ENCODE assay signal across 8 cellular contexts in genomic region chr16:53053967-53054669, GRCh38. TPM values are rescaled to one million over a fixed set of nuclear protein-coding genes. Genes with fewer than 3 reads are reported as not detected.
A peak's percentile ranks its signal among the peaks of the same experiment; 100 is the strongest.
DNase-seq lines count a peak whose midpoint lies in the region; TF ChIP-seq lines count a peak whose summit lies in the region.

No MANE protein-coding gene starts in this region.

- peak overlapping the region; percentile 72 for H4K8ac ChIP-seq in trophoblast cell (ENCODE audit: low read depth, low read length)

- H3K36me3 Mint-ChIP-seq in Calu3 (ENCODE audit: insufficient read depth, unreplicated experiment), result peaks cover 32% of the 10 kb centered on the region

- H3K14ac ChIP-seq in trophoblast cell (ENCODE audit: low read length), result peak overlapping the region; percentile 57

- CTCF ChIA-PET in Calu3 (lab: Charles Lee), result interaction anchor here (0.6 to 2.9 kb wide), 10 partner anchors 10 to 229 kb away, joined by 3 to 20 read pairs (median 4); no protein-coding TSS in a partner anchor

- peak overlapping the region; percentile 88 for H2BK12ac ChIP-seq in trophoblast cell (ENCODE audit: low read length)

- peak overlapping the region; percentile 70 for H3K4me2 ChIP-seq in trophoblast cell (ENCODE audit: low read length)

- H3K4me3 ChIP-seq in HUES48 (ENCODE audit: low read depth, low read length), result 0 out of 2 replicates have a peak overlapping the region, but pooled peaks have one; percentile 68
- peak overlapping the region; percentile 74 for H3K4me3 ChIP-seq in WI38 (ENCODE audit: low read depth, low read length)
- H3K4me3 ChIP-seq in fibroblast of villous mesenchyme (ENCODE audit: low read depth, low read length), result peak overlapping the region; percentile 61
- H3K4me3 ChIP-seq in trophoblast cell (ENCODE audit: low read depth, low read length), result no peak overlapping the region

- H3K9me3 ChIP-seq in HUES48 (ENCODE audit: control insufficient read depth, insufficient read depth, low read length), result no peaks in the 10 kb centered on the region
- no peaks in the 10 kb centered on the region for H3K9me3 ChIP-seq in trophoblast cell (ENCODE audit: insufficient read depth, low read depth, low read length)

- no peak for TF ChIP-seq CTCF in Calu3 (IDR thresholded peaks at IDR 0.05; ENCODE audit: unreplicated experiment)
- TF ChIP-seq CTCF in GM20000 (IDR thresholded peaks at IDR 0.05; ENCODE audit: extremely low read depth, missing control alignments), result no peak
- no peak for TF ChIP-seq CTCF in WI38 (IDR thresholded peaks at IDR 0.05; ENCODE audit: low read depth, low read length)
- no peak for TF ChIP-seq CTCF in fibroblast of villous mesenchyme (IDR thresholded peaks at IDR 0.05; ENCODE audit: insufficient read depth, low read depth, low read length)

- H3K27ac ChIP-seq in HUES48 (ENCODE audit: low read depth, low read length) (peak overlapping the region; percentile 49), trophoblast cell (ENCODE audit: low read depth, low read length) (no peak overlapping the region)

- H3K4me1 Mint-ChIP-seq in Calu3 (ENCODE audit: low read depth, unreplicated experiment), result peaks cover 29% of the 10 kb centered on the region

- no peaks in the 10 kb centered on the region for H3K27me3 Mint-ChIP-seq in Calu3 (ENCODE audit: unreplicated experiment)

- TSS peak; percentile 84 for BruUV-seq in Calu3 (replicated peaks; lab: Mats Ljungman, UMichigan)

- H3K36me3 ChIP-seq in HUES48 (ENCODE audit: control insufficient read depth, insufficient read depth, low read length) (no peaks in the 10 kb centered on the region), trophoblast cell (ENCODE audit: control insufficient read depth in 1 of 2, insufficient read depth in 2 of 2, low read length in 2 of 2) (no peaks in the 10 kb centered on the region)

- H3K27ac Mint-ChIP-seq in Calu3 (ENCODE audit: unreplicated experiment), result peak overlapping the region; percentile 93

- H2BK120ac ChIP-seq in trophoblast cell (ENCODE audit: insufficient read depth, low read length, poor library complexity), result peak overlapping the region; percentile 1

- intact Hi-C loops in Calu3 (cut with micrococcal nuclease; ENCODE audit: unreplicated experiment), result loop anchor here (2.0 to 5.0 kb wide), 3 partner anchors 45 to 448 kb away; partner anchors contain the start of gene AKTIP

- no peaks in the 10 kb centered on the region for H3K27me3 ChIP-seq in HUES48 (ENCODE audit: control insufficient read depth, insufficient read depth, low read length)
- H3K27me3 ChIP-seq in trophoblast cell (ENCODE audit: insufficient read depth, low read length), result no peaks in the 10 kb centered on the region

- H3K4ac ChIP-seq in trophoblast cell (ENCODE audit: low read depth, low read length), result peak overlapping the region; percentile 4

- H3K18ac ChIP-seq in trophoblast cell (ENCODE audit: low read length), result peak overlapping the region; percentile 5

- H3K9ac ChIP-seq in HUES48 (ENCODE audit: low read depth, low read length) (peak overlapping the region; percentile 27; the same call in 1 of the 2 replicates), trophoblast cell (ENCODE audit: low read length) (peak overlapping the region; percentile 30)

- H2AK5ac ChIP-seq in trophoblast cell (ENCODE audit: low read length), result no peak overlapping the region

- H4K91ac ChIP-seq in trophoblast cell (ENCODE audit: low read depth, low read length), result peak overlapping the region; percentile 60

- peak overlapping the region; percentile 5 for H2BK5ac ChIP-seq in trophoblast cell (ENCODE audit: low read depth, low read length, poor library complexity)

- H3K79me2 ChIP-seq in trophoblast cell (ENCODE audit: control insufficient read depth, insufficient read depth, low read length, poor library complexity), result peaks cover 5% of the 10 kb centered on the region

- peak overlapping the region; percentile 89 for H3K4me3 Mint-ChIP-seq in Calu3 (ENCODE audit: low read depth, unreplicated experiment)

- H3K4me1 ChIP-seq in HUES48 (ENCODE audit: control insufficient read depth, insufficient read depth, low read length) (peaks cover 22% of the 10 kb centered on the region), trophoblast cell (ENCODE audit: control insufficient read depth in 1 of 2, insufficient read depth in 2 of 2, low read length in 2 of 2) (peaks cover 4 to 12% of the 10 kb centered on the region in 2 experiments)

- peak overlapping the region; percentile 27 for H2AFZ ChIP-seq in trophoblast cell (ENCODE audit: insufficient read depth, low read length, poor library complexity)

- no CpG with 5 or more reads among the region's 13 CpGs for WGBS in trophoblast cell (ENCODE audit: extremely low coverage, insufficient coverage, insufficient read length)

- peak; percentile 40 for DNase-seq in Calu3
- peak; percentile 61 for DNase-seq in GM20000 (ENCODE audit: low spot score)
- no peak for DNase-seq in fibroblast of villous mesenchyme (ENCODE audit: low read depth)
- no peak for DNase-seq in trophoblast cell
- DNase-seq in EL, result no peak
- no peak for DNase-seq in NCI-H1105 treated with DMSO at 0.1 percent for 48 hours (lab: John Stamatoyannopoulos, UW)

- H3K9me3 Mint-ChIP-seq in Calu3 (ENCODE audit: low read depth, unreplicated experiment), result no peaks in the 10 kb centered on the region

- peak overlapping the region; percentile 4 for H4K12ac ChIP-seq in trophoblast cell (ENCODE audit: low read depth, low read length)

- H3K23ac ChIP-seq in trophoblast cell (ENCODE audit: low read length), result no peak overlapping the region

- H3K79me1 ChIP-seq in trophoblast cell (ENCODE audit: low read length), result peaks cover 14% of the 10 kb centered on the region

RNA-seq across cellular contexts. Expression of gene CHD9, which starts 0.7 kb away (rescaled TPM):
- total RNA-seq in Calu3 (2022) (61.8 and 69.5 TPM in 2 replicates), fibroblast of villous mesenchyme (69.3 and 102 TPM in 2 replicates)
- 16.0 and 18.3 TPM in 2 replicates for polyA plus RNA-seq in trophoblast cell (2013)

RNA-seq across cellular contexts. Expression of gene CHD9NB, which starts 1.4 kb away (rescaled TPM):
- 5.9 and 6.4 TPM in 2 replicates for total RNA-seq in Calu3 (2022)
- total RNA-seq in fibroblast of villous mesenchyme, result 1.3 and 2.6 TPM in 2 replicates
- polyA plus RNA-seq in trophoblast cell (2013), result 0.68 and 0.71 TPM in 2 replicates

Comparison
In these comparisons a context has a peak if more than half of its experiments do, and no peak if none do; other contexts are left out.
1. DNase-seq: peak in Calu3 (single experiment) and GM20000 (single experiment); none in fibroblast of villous mesenchyme (single experiment), trophoblast cell (0 of 2), EL (single experiment) and NCI-H1105 treated with DMSO at 0.1 percent for 48 hours (single experiment).